In genomic region chr1:46675549-46676314, GRCh38 we compare ENCODE assay signal across 1 cellular context.
TF ChIP-seq lines count a peak whose summit lies in the region.

No MANE protein-coding gene starts in this region.

TF ChIP-seq in GM12878, 131 proteins besides CTCF, POLR2A, EP300 and RAD21:
- TF ChIP-seq YBX1 (IDR thresholded peaks at IDR 0.05) (no peak), MXI1 (IDR thresholded peaks at IDR 0.05; ENCODE audit: low read depth, low read length) (no peak), ZNF622 (IDR thresholded peaks at IDR 0.05) (no peak), POU2F2 (IDR thresholded peaks at IDR 0.05; ENCODE audit: borderline replicate concordance, low read depth, low read length) (no peak), NRF1 (conservative IDR thresholded peaks at IDR 0.05; ENCODE audit: low read depth, low read length) (no peak), RB1 (IDR thresholded peaks at IDR 0.05; ENCODE audit: borderline replicate concordance) (no peak), KDM1A (IDR thresholded peaks at IDR 0.05; ENCODE audit: borderline replicate concordance) (no peak), CREM (IDR thresholded peaks at IDR 0.05; ENCODE audit: low read depth) (no peak), HDAC6 (IDR thresholded peaks at IDR 0.05; ENCODE audit: unreplicated experiment) (no peak), EED (IDR thresholded peaks at IDR 0.05; ENCODE audit: low read depth) (no peak), LARP7 (IDR thresholded peaks at IDR 0.05) (no peak), SIN3A (IDR thresholded peaks at IDR 0.05; ENCODE audit: low read depth, low read length) (no peak), EGR1 (IDR thresholded peaks at IDR 0.05; ENCODE audit: borderline replicate concordance in 1 of 2, low read depth in 2 of 2, low read length in 2 of 2) (no peak), PAX8 (IDR thresholded peaks at IDR 0.05) (no peak)
- TF ChIP-seq, protein P1, sequence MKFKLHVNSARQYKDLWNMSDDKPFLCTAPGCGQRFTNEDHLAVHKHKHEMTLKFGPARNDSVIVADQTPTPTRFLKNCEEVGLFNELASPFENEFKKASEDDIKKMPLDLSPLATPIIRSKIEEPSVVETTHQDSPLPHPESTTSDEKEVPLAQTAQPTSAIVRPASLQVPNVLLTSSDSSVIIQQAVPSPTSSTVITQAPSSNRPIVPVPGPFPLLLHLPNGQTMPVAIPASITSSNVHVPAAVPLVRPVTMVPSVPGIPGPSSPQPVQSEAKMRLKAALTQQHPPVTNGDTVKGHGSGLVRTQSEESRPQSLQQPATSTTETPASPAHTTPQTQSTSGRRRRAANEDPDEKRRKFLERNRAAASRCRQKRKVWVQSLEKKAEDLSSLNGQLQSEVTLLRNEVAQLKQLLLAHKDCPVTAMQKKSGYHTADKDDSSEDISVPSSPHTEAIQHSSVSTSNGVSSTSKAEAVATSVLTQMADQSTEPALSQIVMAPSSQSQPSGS (IDR thresholded peaks at IDR 0.05; ENCODE audit: low read length) = no peak
